ENCODE assay signal across 1 cellular context in the genomic region with DNA sequence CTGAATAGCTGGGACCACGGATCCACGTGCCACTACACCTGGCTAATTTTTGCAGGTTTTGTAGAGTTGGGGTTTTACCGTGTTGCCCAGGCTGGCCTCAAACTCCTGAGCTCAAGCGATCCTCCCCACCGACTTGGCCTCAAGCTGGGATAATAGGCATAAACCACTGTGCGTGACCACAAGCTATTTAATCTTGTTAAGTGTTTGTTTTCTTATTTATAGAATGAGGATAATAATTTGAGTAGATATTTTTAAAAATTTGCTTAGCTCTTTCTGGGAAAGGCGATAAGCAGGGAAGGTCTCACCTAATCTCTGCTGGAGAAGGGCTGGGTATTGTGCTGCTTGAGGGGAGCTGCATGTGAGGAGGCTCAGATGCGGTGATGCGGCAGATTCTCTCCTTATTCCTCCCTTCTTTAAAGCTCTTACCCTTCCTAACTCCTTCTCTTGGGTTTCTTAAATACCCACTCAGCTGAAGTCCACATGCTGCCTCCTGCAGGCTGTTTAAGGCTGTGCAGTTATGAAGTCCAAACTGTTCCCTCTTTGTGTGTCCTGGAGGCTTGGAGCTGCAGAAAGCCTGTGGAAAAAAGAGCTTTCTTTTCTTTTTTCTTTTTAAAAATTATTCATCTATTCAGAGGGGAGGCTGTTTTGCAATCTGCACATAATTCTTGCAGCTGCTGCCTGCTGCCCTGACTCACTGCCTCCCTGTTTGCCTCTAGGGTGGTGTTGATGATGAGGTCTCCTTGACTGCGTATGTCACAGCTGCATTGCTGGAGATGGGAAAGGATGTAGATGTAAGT.
TF ChIP-seq lines count a peak whose summit lies in the region.

No MANE protein-coding gene starts in this region.

TF ChIP-seq in GM12878, 131 proteins besides CTCF, POLR2A, EP300 and RAD21:
- peak; percentile 67; the same call in 1 of the 2 replicates for TF ChIP-seq SMC3 (IDR thresholded peaks at IDR 0.05; ENCODE audit: borderline replicate concordance, low read length)
- no peak for TF ChIP-seq NR2F1 (conservative IDR thresholded peaks at IDR 0.05)
- no peak for TF ChIP-seq TCF12 (IDR thresholded peaks at IDR 0.05; ENCODE audit: low read depth, low read length)
